In the genomic region with DNA sequence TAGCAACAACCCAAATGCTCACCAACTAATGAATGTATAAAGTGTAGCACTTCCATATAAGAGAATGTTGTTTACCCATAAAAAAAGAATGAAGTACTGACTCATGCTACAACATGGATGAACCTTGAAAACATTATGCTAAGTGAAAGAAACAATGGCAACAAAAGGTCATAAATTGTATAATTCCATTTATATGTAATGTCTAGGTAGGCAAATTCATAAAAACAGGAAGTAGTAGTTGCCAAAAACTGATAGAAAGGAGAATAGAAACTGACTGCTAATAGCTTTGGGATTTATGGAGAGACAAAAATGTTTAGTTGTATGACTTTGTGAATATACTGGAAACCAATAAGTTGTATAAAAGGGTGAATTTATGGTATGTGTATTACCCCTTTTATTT, we compare ENCODE assay signal across 16 cellular contexts. TPM values are rescaled to one million over a fixed set of nuclear protein-coding genes. Genes with fewer than 3 reads are reported as not detected.
DNase-seq lines count a peak whose midpoint lies in the region; ATAC-seq, FAIRE-seq and TF ChIP-seq lines count a peak whose summit lies in the region.
"Had no signal": no experiment of that assay in that cellular context is flagged by ENCODE, and none has a peak within 500 bp of the region (broad histone marks: within the 10 kb centered on the region; RNA-seq: fewer than 3 reads in every experiment).

No MANE protein-coding gene starts in this region.

- H3K4me1 Mint-ChIP-seq in activated T-cell treated with anti-CD3 and anti-CD28 coated beads, Interleukin-2, amount 50 U/mL, for 72 hours (ENCODE audit: low read depth): peaks cover 77% of the 10 kb centered on the region
- peaks cover 40% of the 10 kb centered on the region for H3K4me1 Mint-ChIP-seq in astrocyte (ENCODE audit: low read depth, unreplicated experiment)
- H3K4me1 Mint-ChIP-seq in stimulated activated naive B cell treated with anti-CD40 and anti-IgM and Interleukin-4, amounts not matched to agents 10 μg/mL and 1 μg/mL and 100 μg/mL, for 72 hours: peaks cover 56 to 87% of the 10 kb centered on the region in 2 donors

- DNase-seq in activated T-cell treated with anti-CD3 and anti-CD28 coated beads, Interleukin-2, amount 50 U/mL, for 72 hours: no peak
- no peak for DNase-seq in activated T-cell treated with anti-CD3 and anti-CD28 coated beads, Interleukin-2, amount 50 U/mL, for 48 hours
- DNase-seq in NAMALWA (ENCODE audit: low spot score) (peak; percentile 63), astrocyte (ENCODE audit: low read depth) (no peak), NCI-H748 (lab: John Stamatoyannopoulos, UW; ENCODE audit: unreplicated experiment) (no peak), GM20000 (ENCODE audit: low spot score) (no peak)
- DNase-seq in stimulated activated naive B cell treated with anti-CD40 and anti-IgM and Interleukin-4, amounts not matched to agents 10 μg/mL and 1 μg/mL and 100 μg/mL, for 72 hours: no peak
- DNase-seq in stimulated activated CD4-positive, alpha-beta T cell treated with anti-CD3 and anti-CD28 coated beads, Interleukin-4, amount 100 ng/mL, for 4 hours: no peak
- DNase-seq: foreskin keratinocyte, IMR-90, kidney glomerular epithelial cell, NCI-H2029 treated with DMSO at 0.1 percent for 48 hours, PC-9, sigmoid colon, T1000, transverse colon had no signal

- H3K4me3 ChIP-seq in astrocyte (ENCODE audit: insufficient read depth, low read depth, low read length): no peak overlapping the region
- H3K4me3 ChIP-seq: PC-9, sigmoid colon, transverse colon had no signal

- TF ChIP-seq CTCF in astrocyte (IDR thresholded peaks at IDR 0.05; ENCODE audit: insufficient read depth, low read depth, low read length): no peak
- TF ChIP-seq CTCF in GM20000 (IDR thresholded peaks at IDR 0.05; ENCODE audit: extremely low read depth, missing control alignments): no peak

- H3K79me2 ChIP-seq in astrocyte (ENCODE audit: insufficient read depth, low read length): peaks cover 94% of the 10 kb centered on the region

- no peaks in the 10 kb centered on the region for H3K27me3 ChIP-seq in astrocyte (ENCODE audit: insufficient read depth, low read length)
- H3K27me3 ChIP-seq: foreskin keratinocyte, sigmoid colon, transverse colon had no signal

- no peak overlapping the region for H3K27ac ChIP-seq in astrocyte (ENCODE audit: low read depth, low read length)
- H3K27ac ChIP-seq: foreskin keratinocyte, PC-9, transverse colon had no signal

- H3K9me3 Mint-ChIP-seq in activated T-cell treated with anti-CD3 and anti-CD28 coated beads, Interleukin-2, amount 50 U/mL, for 72 hours: peaks cover 2 to 3% of the 10 kb centered on the region in 2 donors
- H3K9me3 Mint-ChIP-seq in astrocyte (ENCODE audit: unreplicated experiment): peaks cover 2% of the 10 kb centered on the region
- peaks cover 0 to 4% of the 10 kb centered on the region in 2 donors for H3K9me3 Mint-ChIP-seq in stimulated activated naive B cell treated with anti-CD40 and anti-IgM and Interleukin-4, amounts not matched to agents 10 μg/mL and 1 μg/mL and 100 μg/mL, for 72 hours

- H3K36me3 ChIP-seq in astrocyte (ENCODE audit: insufficient read depth, low read length): no peaks in the 10 kb centered on the region
- H3K36me3 ChIP-seq: sigmoid colon, transverse colon had no signal

- peak; percentile 17 for FAIRE-seq in astrocyte (lab: Jason Lieb, UNC)

- H4K20me1 ChIP-seq in astrocyte (ENCODE audit: insufficient read depth, low read length): peaks cover 54% of the 10 kb centered on the region

- H3K4me2 ChIP-seq in astrocyte (ENCODE audit: low read length): no peak overlapping the region
- H3K4me2 ChIP-seq: PC-9 had no signal

- H3K9me3 ChIP-seq in astrocyte (ENCODE audit: insufficient read depth, low read depth, low read length): no peaks in the 10 kb centered on the region
- H3K9me3 ChIP-seq: sigmoid colon, transverse colon had no signal

- no peak overlapping the region for H3K4me3 Mint-ChIP-seq in activated T-cell treated with anti-CD3 and anti-CD28 coated beads, Interleukin-2, amount 50 U/mL, for 72 hours
- H3K4me3 Mint-ChIP-seq in astrocyte (ENCODE audit: unreplicated experiment): no peak overlapping the region
- peak overlapping the region in 1 of 2 donors; percentile 9 for H3K4me3 Mint-ChIP-seq in stimulated activated naive B cell treated with anti-CD40 and anti-IgM and Interleukin-4, amounts not matched to agents 10 μg/mL and 1 μg/mL and 100 μg/mL, for 72 hours

- ATAC-seq in activated T-cell treated with anti-CD3 and anti-CD28 coated beads, Interleukin-2, amount 50 U/mL, for 72 hours (replicated peaks in 1 of 2): no peak
- peak; percentile 80 for ATAC-seq in stimulated activated naive B cell treated with anti-CD40 and anti-IgM and Interleukin-4, amounts not matched to agents 10 μg/mL and 1 μg/mL and 100 μg/mL, for 72 hours (replicated peaks)
- ATAC-seq: foreskin keratinocyte had no signal

- H3K36me3 Mint-ChIP-seq in activated T-cell treated with anti-CD3 and anti-CD28 coated beads, Interleukin-2, amount 50 U/mL, for 72 hours (ENCODE audit: insufficient read depth in 2 of 2): peaks cover 3 to 8% of the 10 kb centered on the region in 2 donors
- H3K36me3 Mint-ChIP-seq in astrocyte (ENCODE audit: low read depth, unreplicated experiment): no peaks in the 10 kb centered on the region
- H3K36me3 Mint-ChIP-seq in stimulated activated naive B cell treated with anti-CD40 and anti-IgM and Interleukin-4, amounts not matched to agents 10 μg/mL and 1 μg/mL and 100 μg/mL, for 72 hours: peaks cover 3 to 28% of the 10 kb centered on the region in 2 donors

- no peak overlapping the region for H3K9ac ChIP-seq in astrocyte (ENCODE audit: low read length)

- H2AFZ ChIP-seq in astrocyte (ENCODE audit: low read depth, low read length): no peak overlapping the region
- H2AFZ ChIP-seq: PC-9 had no signal

- no peaks in the 10 kb centered on the region for H3K27me3 Mint-ChIP-seq in activated T-cell treated with anti-CD3 and anti-CD28 coated beads, Interleukin-2, amount 50 U/mL, for 72 hours (ENCODE audit: low read depth)
- no peaks in the 10 kb centered on the region for H3K27me3 Mint-ChIP-seq in astrocyte (ENCODE audit: low read depth, unreplicated experiment)
- no peaks in the 10 kb centered on the region for H3K27me3 Mint-ChIP-seq in stimulated activated naive B cell treated with anti-CD40 and anti-IgM and Interleukin-4, amounts not matched to agents 10 μg/mL and 1 μg/mL and 100 μg/mL, for 72 hours

- peak overlapping the region; percentile 60 for H3K27ac Mint-ChIP-seq in activated T-cell treated with anti-CD3 and anti-CD28 coated beads, Interleukin-2, amount 50 U/mL, for 72 hours
- H3K27ac Mint-ChIP-seq in astrocyte (ENCODE audit: unreplicated experiment): no peak overlapping the region
- peak overlapping the region; percentile 70 for H3K27ac Mint-ChIP-seq in stimulated activated naive B cell treated with anti-CD40 and anti-IgM and Interleukin-4, amounts not matched to agents 10 μg/mL and 1 μg/mL and 100 μg/mL, for 72 hours

- H3K4me1 ChIP-seq in astrocyte (ENCODE audit: insufficient read depth, low read length): peaks cover 5% of the 10 kb centered on the region

RNA-seq across cellular contexts. Expression of a gene that starts 21.6 kb away (rescaled TPM):
- total RNA-seq in activated T-cell treated with anti-CD3 and anti-CD28 coated beads, Interleukin-2, amount 50 U/mL, for 72 hours: 10 to 100 TPM; 86.6 to 88.0 TPM
- 70.5 and 72.3 TPM in 2 replicates for total RNA-seq in astrocyte

Comparison
In these comparisons a context has a peak if more than half of its experiments do, and no peak if none do; other contexts are left out.
1. ATAC-seq: peak in stimulated activated naive B cell treated with anti-CD40 and anti-IgM and Interleukin-4, amounts not matched to agents 10 μg/mL and 1 μg/mL and 100 μg/mL, for 72 hours (2 of 2); none in activated T-cell treated with anti-CD3 and anti-CD28 coated beads, Interleukin-2, amount 50 U/mL, for 72 hours (0 of 2).